ENCODE assay signal across 8 cellular contexts in the genomic region with DNA sequence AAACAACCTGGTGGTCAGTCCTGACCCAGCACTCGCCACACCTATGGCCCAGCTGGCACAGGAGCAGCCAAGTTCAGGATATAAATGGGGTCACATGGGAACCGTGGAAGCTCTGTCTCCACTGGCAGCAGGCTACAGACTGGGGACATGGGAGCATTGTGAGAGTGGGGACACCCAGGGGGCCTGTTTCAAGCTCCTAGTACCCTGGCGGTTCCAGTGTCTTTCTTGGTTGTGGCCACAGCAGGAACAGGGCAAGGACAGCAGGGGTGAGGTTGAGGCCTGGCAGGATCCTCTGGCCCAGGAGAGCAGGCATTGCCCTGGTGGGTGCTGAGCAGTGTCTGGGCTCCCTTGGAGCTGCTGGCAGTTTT. TPM values are rescaled to one million over a fixed set of nuclear protein-coding genes. Genes with fewer than 3 reads are reported as not detected.
DNase-seq lines count a peak whose midpoint lies in the region; ATAC-seq and TF ChIP-seq lines count a peak whose summit lies in the region.

No MANE protein-coding gene starts in this region.

- ATAC-seq in GM19455 (IDR thresholded peaks at IDR 0.05; ENCODE audit: unreplicated experiment) (no peak), HG03025 (IDR thresholded peaks at IDR 0.05; ENCODE audit: low FRiP score, unreplicated experiment) (no peak)

- no peaks in the 10 kb centered on the region for H3K4me1 ChIP-seq in endocrine pancreas (ENCODE audit: control insufficient read depth, insufficient read depth, low read length)
- peaks cover 18% of the 10 kb centered on the region for H3K4me1 ChIP-seq in parathyroid adenoma

- H3K27ac ChIP-seq in parathyroid adenoma = no peak overlapping the region

- H3K9ac ChIP-seq in endocrine pancreas (ENCODE audit: control insufficient read depth, insufficient read depth, low read length) (peak overlapping the region; percentile 15), parathyroid adenoma (no peak overlapping the region)

- H3K4me3 Mint-ChIP-seq in Calu3 (ENCODE audit: low read depth, unreplicated experiment) = peak overlapping the region; percentile 85

- CTCF ChIA-PET in Calu3 (lab: Charles Lee) = interaction anchor here (0.5 to 1.6 kb wide), 5 partner anchors 13 to 100 kb away, joined by 3 to 7 read pairs (median 4); no protein-coding TSS in a partner anchor

- H3K9me3 ChIP-seq in endocrine pancreas (ENCODE audit: control insufficient read depth, low read length) (no peaks in the 10 kb centered on the region), parathyroid adenoma (ENCODE audit: control insufficient read depth, low read length) (no peaks in the 10 kb centered on the region)

- BruUV-seq in Calu3 (replicated peaks; lab: Mats Ljungman, UMichigan) = no TSS peak

- peaks cover 23% of the 10 kb centered on the region for H3K36me3 Mint-ChIP-seq in Calu3 (ENCODE audit: insufficient read depth, unreplicated experiment)

- TF ChIP-seq CTCF in Calu3 (IDR thresholded peaks at IDR 0.05; ENCODE audit: unreplicated experiment) = no peak
- no peak for TF ChIP-seq CTCF in parathyroid adenoma (IDR thresholded peaks at IDR 0.05)

- peaks cover 6% of the 10 kb centered on the region for H3K79me2 ChIP-seq in parathyroid adenoma

- peak overlapping the region; percentile 78 for H3K4me2 ChIP-seq in parathyroid adenoma (ENCODE audit: low read length)

- no peak overlapping the region for H2AFZ ChIP-seq in parathyroid adenoma

- H3K4me3 ChIP-seq in endocrine pancreas (ENCODE audit: control insufficient read depth, insufficient read depth, low read length) = no peak overlapping the region
- H3K4me3 ChIP-seq in parathyroid adenoma (ENCODE audit: low read depth, low read length) = peak overlapping the region; percentile 69

- peaks cover 14% of the 10 kb centered on the region for H3K27me3 Mint-ChIP-seq in Calu3 (ENCODE audit: unreplicated experiment)

- H3K27ac Mint-ChIP-seq in Calu3 (ENCODE audit: unreplicated experiment) = peak overlapping the region; percentile 19

- DNase-seq in Calu3 (no peak), OCI-M1 (lab: John Stamatoyannopoulos, UW) (peak; percentile 48), SKM-1 (lab: John Stamatoyannopoulos, UW; ENCODE audit: unreplicated experiment) (no peak), putamen (ENCODE audit: low spot score) (no peak)

- H3K9me3 Mint-ChIP-seq in Calu3 (ENCODE audit: low read depth, unreplicated experiment) = no peaks in the 10 kb centered on the region

- peaks cover 52% of the 10 kb centered on the region for H3K4me1 Mint-ChIP-seq in Calu3 (ENCODE audit: low read depth, unreplicated experiment)

- no peaks in the 10 kb centered on the region for H3K27me3 ChIP-seq in endocrine pancreas (ENCODE audit: control insufficient read depth, insufficient read depth, low read length)
- H3K27me3 ChIP-seq in parathyroid adenoma (ENCODE audit: control insufficient read depth, insufficient read depth, low read length) = no peaks in the 10 kb centered on the region

- H3K36me3 ChIP-seq in endocrine pancreas (ENCODE audit: control insufficient read depth, insufficient read depth, low read length) (no peaks in the 10 kb centered on the region), parathyroid adenoma (ENCODE audit: control insufficient read depth, insufficient read depth, low read length) (no peaks in the 10 kb centered on the region)

- intact Hi-C loops in Calu3 (cut with micrococcal nuclease; ENCODE audit: unreplicated experiment) = no loop called here

RNA-seq across cellular contexts. Expression of a gene that starts 1.9 kb away (rescaled TPM):
- total RNA-seq in Calu3 (2022) = 82.6 and 85.1 TPM in 2 replicates

RNA-seq across cellular contexts. Expression of a gene that starts 28.8 kb away (rescaled TPM):
- 0.35 and 1.1 TPM in 2 replicates for total RNA-seq in Calu3 (2022)

RNA-seq across cellular contexts. Expression of a gene that starts 35.1 kb away (rescaled TPM):
- not detected in 2 replicates for total RNA-seq in Calu3 (2022)

RNA-seq across cellular contexts. Expression of a gene that starts 42.6 kb away (rescaled TPM):
- 0.21 and 0.29 TPM in 2 replicates for total RNA-seq in Calu3 (2022)

RNA-seq across cellular contexts. Expression of a gene that starts 58.5 kb away (rescaled TPM):
- total RNA-seq in Calu3 (2022) = 3.0 and 3.4 TPM in 2 replicates
